23 cellular contexts compared by ENCODE assay signal in the genomic region with DNA sequence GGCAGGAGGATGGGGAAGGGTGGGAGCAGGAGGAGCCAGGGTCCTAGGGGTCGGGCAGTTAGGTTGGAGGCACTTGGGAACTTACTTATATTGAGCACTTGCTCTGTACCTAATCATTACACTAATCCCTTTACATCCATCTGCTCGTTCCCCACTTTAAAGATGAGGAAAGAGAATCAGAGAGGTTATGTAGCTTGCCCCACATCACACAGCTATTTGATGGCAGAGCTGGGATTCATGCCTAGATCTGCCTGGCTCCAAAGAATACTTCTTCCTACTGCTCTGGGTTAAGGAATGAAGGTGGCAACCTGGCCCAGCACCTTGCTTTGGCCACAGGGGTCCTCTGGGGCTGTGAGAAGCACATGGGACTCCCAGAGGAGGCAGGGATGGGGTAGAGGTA. TPM values are rescaled to one million over a fixed set of nuclear protein-coding genes. Genes with fewer than 3 reads are reported as not detected.
DNase-seq lines count a peak whose midpoint lies in the region; ATAC-seq, FAIRE-seq and TF ChIP-seq lines count a peak whose summit lies in the region.
"Had no signal": no experiment of that assay in that cellular context is flagged by ENCODE, and none has a peak within 500 bp of the region (broad histone marks: within the 10 kb centered on the region; RNA-seq: fewer than 3 reads in every experiment).

No MANE protein-coding gene starts in this region.

- no peaks in the 10 kb centered on the region for H3K36me3 Mint-ChIP-seq in activated naive CD4-positive, alpha-beta T cell treated with anti-CD3 and anti-CD28 coated beads, Interleukin-2, amount 10 ng/mL, durations not matched to agents 7 days and 5 days
- H3K36me3 Mint-ChIP-seq: CD14-positive monocyte; CD4-positive, alpha-beta memory T cell; CD4-positive, CD25-positive, alpha-beta regulatory T cell; CD8-positive, alpha-beta memory T cell had no signal

- FAIRE-seq in A549 (lab: Jason Lieb, UNC), result no peak
- peak; percentile 60 for FAIRE-seq in HTR-8/SVneo (lab: Jason Lieb, UNC)
- FAIRE-seq: G401.6, GM12891, GM19239 had no signal

- H3K4me2 ChIP-seq in A549, result no peak overlapping the region
- H3K4me2 ChIP-seq in neuronal stem cell (ENCODE audit: insufficient read depth, low read length, poor library complexity, severe bottlenecking), result no peak overlapping the region
- H3K4me2 ChIP-seq: BLaER1 had no signal

- peaks cover 0 to 64% (median 3%) of the 10 kb centered on the region in 3 experiments for H3K27me3 ChIP-seq in neuronal stem cell (ENCODE audit: control insufficient read depth in 3 of 3, insufficient read depth in 3 of 3, low read depth in 1 of 3, low read length in 3 of 3)
- H3K27me3 ChIP-seq: BE2C, BLaER1 had no signal

- TF ChIP-seq RAD21 in A549 (conservative IDR thresholded peaks at IDR 0.05 in 1 of 2, IDR thresholded peaks at IDR 0.05 in 1 of 2), result no peak

- no peaks in the 10 kb centered on the region for H3K9me3 Mint-ChIP-seq in activated naive CD4-positive, alpha-beta T cell treated with anti-CD3 and anti-CD28 coated beads, Interleukin-2, amount 10 ng/mL, durations not matched to agents 7 days and 5 days
- H3K9me3 Mint-ChIP-seq: CD4-positive, alpha-beta memory T cell; CD4-positive, CD25-positive, alpha-beta regulatory T cell; CD8-positive, alpha-beta memory T cell had no signal

- TF ChIP-seq POLR2A in A549 (IDR thresholded peaks at IDR 0.05; ENCODE audit: low read length), result no peak; the same call in 1 of the 2 replicates

- H3K4me3 Mint-ChIP-seq in activated naive CD4-positive, alpha-beta T cell treated with anti-CD3 and anti-CD28 coated beads, Interleukin-2, amount 10 ng/mL, durations not matched to agents 7 days and 5 days, result no peak overlapping the region
- H3K4me3 Mint-ChIP-seq: CD14-positive monocyte; CD4-positive, CD25-positive, alpha-beta regulatory T cell; CD8-positive, alpha-beta memory T cell had no signal

- no peak for ATAC-seq in A549

- H3K4me3 ChIP-seq in A549 (no peak overlapping the region), neuronal stem cell (ENCODE audit: low read length in 2 of 2) (no peak overlapping the region)
- H3K4me3 ChIP-seq: BLaER1 had no signal

- H3K27me3 Mint-ChIP-seq in activated naive CD4-positive, alpha-beta T cell treated with anti-CD3 and anti-CD28 coated beads, Interleukin-2, amount 10 ng/mL, durations not matched to agents 7 days and 5 days, result peaks cover 30% of the 10 kb centered on the region
- H3K27me3 Mint-ChIP-seq: CD4-positive, CD25-positive, alpha-beta regulatory T cell; CD8-positive, alpha-beta memory T cell had no signal

- no peak overlapping the region for H3K4ac ChIP-seq in neuronal stem cell (ENCODE audit: low read length)

- H2BK12ac ChIP-seq in neuronal stem cell (ENCODE audit: low read length), result no peak overlapping the region

- H2AK5ac ChIP-seq in neuronal stem cell (ENCODE audit: low read depth, low read length), result no peak overlapping the region

- no peak overlapping the region for H3K14ac ChIP-seq in neuronal stem cell (ENCODE audit: low read length)

- TF ChIP-seq EP300 in A549 (IDR thresholded peaks at IDR 0.05), result no peak

- no peak overlapping the region for H3K18ac ChIP-seq in neuronal stem cell (ENCODE audit: low read length)

- POLR2A ChIA-PET in A549 (lab: Yijun Ruan, JAX), result no interaction called here

- H2BK15ac ChIP-seq in neuronal stem cell (ENCODE audit: low read length), result no peak overlapping the region

- no peak overlapping the region for H3K9ac ChIP-seq in neuronal stem cell (ENCODE audit: low read depth, low read length, poor library complexity)
- H3K9ac ChIP-seq: BLaER1 had no signal

- no peaks in the 10 kb centered on the region for H3K36me3 ChIP-seq in neuronal stem cell (replicated peaks in 1 of 2; ENCODE audit: control insufficient read depth in 2 of 2, insufficient read depth in 2 of 2, low read length in 2 of 2)
- H3K36me3 ChIP-seq: BE2C, BLaER1 had no signal

- no peak overlapping the region for H3K27ac Mint-ChIP-seq in activated naive CD4-positive, alpha-beta T cell treated with anti-CD3 and anti-CD28 coated beads, Interleukin-2, amount 10 ng/mL, durations not matched to agents 7 days and 5 days
- H3K27ac Mint-ChIP-seq: CD4-positive, alpha-beta memory T cell; CD4-positive, CD25-positive, alpha-beta regulatory T cell had no signal

- H3K4me1 Mint-ChIP-seq in activated naive CD4-positive, alpha-beta T cell treated with anti-CD3 and anti-CD28 coated beads, Interleukin-2, amount 10 ng/mL, durations not matched to agents 7 days and 5 days, result peaks cover under 1% of the 10 kb centered on the region
- H3K4me1 Mint-ChIP-seq: CD14-positive monocyte had no signal

- DNase-seq in NCI-H82 (lab: John Stamatoyannopoulos, UW), result peak; percentile 71
- DNase-seq in NCI-H82 treated with DMSO at 0.1 percent for 48 hours (lab: John Stamatoyannopoulos, UW; ENCODE audit: unreplicated experiment), result no peak
- DNase-seq in A549 (ENCODE audit: low read depth in 1 of 2, low spot score in 1 of 2), result no peak
- DNase-seq in HTR-8/SVneo (ENCODE audit: insufficient read length, low spot score), result no peak
- no peak for DNase-seq in neuronal stem cell (ENCODE audit: low spot score)
- no peak for DNase-seq in SKM-1 treated with dmso at 0.1 percent for 144 hours (lab: John Stamatoyannopoulos, UW; ENCODE audit: unreplicated experiment)
- DNase-seq in activated naive CD4-positive, alpha-beta T cell treated with anti-CD3 and anti-CD28 coated beads, Interleukin-2, amount 10 ng/mL, durations not matched to agents 7 days and 5 days, result no peak
- DNase-seq: ACHN; BE2C; C1 segment of cervical spinal cord; CD4-positive, alpha-beta memory T cell; CD4-positive, CD25-positive, alpha-beta regulatory T cell; CD8-positive, alpha-beta memory T cell; COR-L47; DMS79 treated with DMSO at 0.1 percent for 48 hours; GF-D8 had no signal

- peak overlapping the region; percentile 6 for H3K23ac ChIP-seq in neuronal stem cell (ENCODE audit: low read depth, low read length, poor library complexity)

- H3K27ac ChIP-seq in A549 (no peak overlapping the region), neuronal stem cell (replicated peaks; ENCODE audit: low read length) (no peak overlapping the region)
- H3K27ac ChIP-seq: 22Rv1, BLaER1 had no signal

- H4K8ac ChIP-seq in neuronal stem cell (ENCODE audit: low read depth, low read length), result no peak overlapping the region

- no peaks in the 10 kb centered on the region for H3K9me3 ChIP-seq in A549
- no peaks in the 10 kb centered on the region for H3K9me3 ChIP-seq in neuronal stem cell (replicated peaks in 1 of 2; ENCODE audit: control insufficient read depth in 2 of 2, insufficient read depth in 1 of 2, low read depth in 1 of 2, low read length in 2 of 2)
- H3K9me3 ChIP-seq: BE2C, BLaER1 had no signal

- H2AFZ ChIP-seq in neuronal stem cell (ENCODE audit: low read length), result no peak overlapping the region

- 3% methylated on average over 2 of the region's 2 CpGs for WGBS in A549 (ENCODE audit: missing lambda C conversion rate)
- WGBS in neuronal stem cell (ENCODE audit: extremely low coverage in 2 of 2, insufficient read length in 2 of 2, insufficient replicate concordance in 1 of 2), 2 donors, result no CpG with 5 or more reads among the region's 2 CpGs

- CTCF ChIA-PET in A549 (lab: Yijun Ruan, JAX), result interaction anchor here (0.6 to 3.1 kb wide), 3 partner anchors 8 to 765 kb away, joined by 5 to 11 read pairs (median 6); no protein-coding TSS in a partner anchor
- CTCF ChIA-PET in activated naive CD4-positive, alpha-beta T cell treated with anti-CD3 and anti-CD28 coated beads, Interleukin-2, amount 10 ng/mL, durations not matched to agents 7 days and 5 days (lab: Charles Lee), result interaction anchor here (0.5 kb wide), 1 partner anchor 77 kb away, joined by 4 read pairs; no protein-coding TSS in a partner anchor

- no peak overlapping the region for H2BK5ac ChIP-seq in neuronal stem cell (ENCODE audit: low read length)

- TF ChIP-seq CTCF in A549 (IDR thresholded peaks at IDR 0.05), result no peak

- no peak overlapping the region for H2BK120ac ChIP-seq in neuronal stem cell (ENCODE audit: low read depth, low read length)

- no peak overlapping the region for H4K91ac ChIP-seq in neuronal stem cell (ENCODE audit: low read depth, low read length, poor library complexity)

- H3K4me1 ChIP-seq in A549 (no peaks in the 10 kb centered on the region), neuronal stem cell (ENCODE audit: control insufficient read depth in 2 of 2, insufficient read depth in 1 of 2, low read depth in 1 of 2, low read length in 2 of 2) (peaks cover 0 to 4% of the 10 kb centered on the region in 2 donors)
- H3K4me1 ChIP-seq: BE2C had no signal

- no peaks in the 10 kb centered on the region for H3K79me1 ChIP-seq in neuronal stem cell (ENCODE audit: low read depth, low read length)

RNA-seq across cellular contexts. Expression of a gene that starts 13.2 kb away (rescaled TPM):
- polyA plus RNA-seq in A549 (2011; rRNA removed) (0.03 TPM in 1 of 2 replicates, not detected in the other), A549 (2017; fragmentation: RNase III; extraction: RNeasy Plus Mini Kit Qiagen cat#74134 plus additional on column Dnase treatment) (not detected in 3 replicates)
- polyA plus RNA-seq in A549 (2012; cell fraction: cytosol; rRNA removed), result 0.01 TPM in 1 of 2 replicates, not detected in the other
- 0.02 and 0.21 TPM in 2 replicates for polyA plus RNA-seq in A549 (2012; cell fraction: nucleus; rRNA removed)
- not detected in 2 replicates for polyA minus RNA-seq in A549 (2011; rRNA and poly(A)+ RNA removed)
- 0.03 TPM for polyA plus RNA-seq in neuronal stem cell (2013, experiment 1 of 2)
- not detected for polyA plus RNA-seq in neuronal stem cell (2013, experiment 2 of 2)
- polyA plus RNA-seq: AG04450; CD4-positive, alpha-beta memory T cell; CD4-positive, CD25-positive, alpha-beta regulatory T cell; CD8-positive, alpha-beta memory T cell had no signal

RNA-seq across cellular contexts. Expression of a gene that starts 35.2 kb away (rescaled TPM):
- polyA plus RNA-seq in A549 (2011; rRNA removed) (39.8 and 44.0 TPM in 2 replicates), A549 (2017; fragmentation: RNase III; extraction: RNeasy Plus Mini Kit Qiagen cat#74134 plus additional on column Dnase treatment) (75.0 to 76.2 TPM (median 75.5 TPM) in 3 replicates)
- 37.0 and 41.6 TPM in 2 replicates for polyA plus RNA-seq in A549 (2012; cell fraction: cytosol; rRNA removed)
- polyA plus RNA-seq in A549 (2012; cell fraction: nucleus; rRNA removed), result 36.1 and 47.3 TPM in 2 replicates
- 28.2 and 29.7 TPM in 2 replicates for polyA minus RNA-seq in A549 (2011; rRNA and poly(A)+ RNA removed)
- polyA plus RNA-seq in neuronal stem cell (2013, experiment 1 of 2), result 26.7 TPM
- 27.4 TPM for polyA plus RNA-seq in neuronal stem cell (2013, experiment 2 of 2)

RNA-seq across cellular contexts. Expression of a gene that starts 53.7 kb away (rescaled TPM):
- polyA plus RNA-seq in A549 (2011; rRNA removed), result 0.45 and 0.57 TPM in 2 replicates
- 0.52 and 0.62 TPM in 2 replicates for polyA plus RNA-seq in A549 (2012; cell fraction: cytosol; rRNA removed)
- 1.4 and 1.8 TPM in 2 replicates for polyA plus RNA-seq in A549 (2012; cell fraction: nucleus; rRNA removed)
- 0.21 to 0.48 TPM (median 0.22 TPM) in 3 replicates for polyA plus RNA-seq in A549 (2017; fragmentation: RNase III; extraction: RNeasy Plus Mini Kit Qiagen cat#74134 plus additional on column Dnase treatment)
- polyA minus RNA-seq in A549 (2011; rRNA and poly(A)+ RNA removed), result 0.33 and 0.54 TPM in 2 replicates
- polyA plus RNA-seq in neuronal stem cell (2013, experiment 1 of 2), result 0.25 TPM
- 0.19 TPM for polyA plus RNA-seq in neuronal stem cell (2013, experiment 2 of 2)
- polyA plus RNA-seq: CD8-positive, alpha-beta memory T cell had no signal

RNA-seq across cellular contexts. Expression of a gene that starts 55.0 kb away (rescaled TPM):
- polyA plus RNA-seq in A549 (2011; rRNA removed) (65.7 and 72.7 TPM in 2 replicates), A549 (2017; fragmentation: RNase III; extraction: RNeasy Plus Mini Kit Qiagen cat#74134 plus additional on column Dnase treatment) (54.0 to 66.2 TPM (median 60.5 TPM) in 3 replicates)
- 39.3 and 52.4 TPM in 2 replicates for polyA plus RNA-seq in A549 (2012; cell fraction: cytosol; rRNA removed)
- polyA plus RNA-seq in A549 (2012; cell fraction: nucleus; rRNA removed), result 84.7 and 105 TPM in 2 replicates
- polyA minus RNA-seq in A549 (2011; rRNA and poly(A)+ RNA removed), result 67.2 and 79.1 TPM in 2 replicates
- 45.0 TPM for polyA plus RNA-seq in neuronal stem cell (2013, experiment 1 of 2)
- polyA plus RNA-seq in neuronal stem cell (2013, experiment 2 of 2), result 44.5 TPM
